18 cellular contexts compared by ENCODE assay signal in the genomic region with DNA sequence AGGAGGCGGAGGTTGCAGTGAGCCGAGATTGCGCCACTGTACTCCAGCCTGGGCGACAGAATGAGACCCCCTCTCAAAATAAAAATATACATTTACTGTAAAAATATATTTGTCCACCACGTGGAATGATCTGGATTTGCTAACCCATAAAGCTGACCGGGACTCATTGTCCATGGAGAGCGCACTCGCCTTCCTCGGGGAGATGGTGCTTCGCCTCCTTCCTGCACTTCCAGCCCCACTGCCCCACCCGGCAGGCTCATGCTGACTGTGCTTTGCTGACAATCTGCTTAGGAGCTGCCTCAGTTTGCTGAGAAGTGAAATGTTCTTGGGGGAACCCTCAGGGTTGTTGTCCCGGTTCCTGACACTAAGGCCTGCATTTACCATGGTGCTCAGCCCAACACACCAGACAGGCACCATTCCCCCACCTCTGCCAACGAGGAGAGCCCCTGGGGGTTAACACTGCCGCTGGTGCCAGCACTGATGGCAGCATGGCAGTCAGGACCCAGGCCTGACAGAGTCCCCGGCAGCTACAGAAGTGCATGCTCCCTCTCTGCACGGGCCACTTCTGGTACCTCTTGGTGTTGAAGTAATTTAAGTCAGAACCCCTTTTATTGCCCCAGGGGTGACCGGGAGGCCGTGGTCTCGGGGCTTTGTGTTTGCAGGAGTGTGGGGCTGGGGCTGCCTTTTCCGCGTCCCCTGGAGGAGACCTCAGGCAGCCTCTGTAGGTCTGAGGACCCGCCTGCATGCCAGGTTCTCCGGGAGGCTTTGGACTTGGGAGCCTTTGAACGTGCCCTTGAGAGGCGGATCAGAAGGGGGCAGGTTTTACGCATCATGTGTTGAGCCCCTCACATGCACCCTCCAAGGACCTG. TPM values are rescaled to one million over a fixed set of nuclear protein-coding genes. Genes with fewer than 3 reads are reported as not detected.
A peak's percentile ranks its signal among the peaks of the same experiment; 100 is the strongest.
DNase-seq lines count a peak whose midpoint lies in the region; ATAC-seq and TF ChIP-seq lines count a peak whose summit lies in the region.
"Had no signal": no experiment of that assay in that cellular context is flagged by ENCODE, and none has a peak within 500 bp of the region (broad histone marks: within the 10 kb centered on the region; RNA-seq: fewer than 3 reads in every experiment).

No MANE protein-coding gene starts in this region.

- peak overlapping the region; percentile 54 for H3K4me3 Mint-ChIP-seq in activated naive CD4-positive, alpha-beta T cell treated with anti-CD3 and anti-CD28 coated beads for 36 hours
- H3K4me3 Mint-ChIP-seq in WTC11, result peak overlapping the region; percentile 33
- peak overlapping the region; percentile 60 to 64 for H3K4me3 Mint-ChIP-seq in stimulated activated naive B cell treated with anti-CD40 and anti-IgM and Interleukin-4, amounts not matched to agents 10 μg/mL and 1 μg/mL and 100 μg/mL, for 72 hours

- no peak for TF ChIP-seq CTCF in WTC11 (IDR thresholded peaks at IDR 0.05)

- no peaks in the 10 kb centered on the region for H3K27me3 Mint-ChIP-seq in activated naive CD4-positive, alpha-beta T cell treated with anti-CD3 and anti-CD28 coated beads for 36 hours (ENCODE audit: low read depth)
- H3K27me3 Mint-ChIP-seq in WTC11 (ENCODE audit: low read depth), result no peaks in the 10 kb centered on the region
- H3K27me3 Mint-ChIP-seq in stimulated activated naive B cell treated with anti-CD40 and anti-IgM and Interleukin-4, amounts not matched to agents 10 μg/mL and 1 μg/mL and 100 μg/mL, for 72 hours, result no peaks in the 10 kb centered on the region

- no peak overlapping the region for H3K27ac Mint-ChIP-seq in activated naive CD4-positive, alpha-beta T cell treated with anti-CD3 and anti-CD28 coated beads for 36 hours
- H3K27ac Mint-ChIP-seq in WTC11, result no peak overlapping the region
- H3K27ac Mint-ChIP-seq in stimulated activated naive B cell treated with anti-CD40 and anti-IgM and Interleukin-4, amounts not matched to agents 10 μg/mL and 1 μg/mL and 100 μg/mL, for 72 hours, result peak overlapping the region; percentile 67
- H3K27ac Mint-ChIP-seq: HFFc6 had no signal

- intact Hi-C loops in activated naive CD4-positive, alpha-beta T cell treated with anti-CD3 and anti-CD28 coated beads for 36 hours (cut with micrococcal nuclease), result no loop called here
- intact Hi-C loops in left ventricle myocardium superior (cut with micrococcal nuclease), result no loop called here

- H3K4me1 Mint-ChIP-seq in activated naive CD4-positive, alpha-beta T cell treated with anti-CD3 and anti-CD28 coated beads for 36 hours (ENCODE audit: low read depth), result peaks cover 28% of the 10 kb centered on the region
- peaks cover 7% of the 10 kb centered on the region for H3K4me1 Mint-ChIP-seq in WTC11
- H3K4me1 Mint-ChIP-seq in stimulated activated naive B cell treated with anti-CD40 and anti-IgM and Interleukin-4, amounts not matched to agents 10 μg/mL and 1 μg/mL and 100 μg/mL, for 72 hours, result peaks cover 14 to 38% of the 10 kb centered on the region in 2 donors

- no peak for DNase-seq in activated naive CD4-positive, alpha-beta T cell treated with anti-CD3 and anti-CD28 coated beads for 36 hours
- no peak for DNase-seq in activated naive CD4-positive, alpha-beta T cell treated with Interleukin-2 at 50 U/mL for 16 hours
- no peak for DNase-seq in WTC11 (ENCODE audit: low spot score)
- peak; percentile 19 for DNase-seq in left ventricle myocardium superior
- DNase-seq in stimulated activated naive B cell treated with anti-CD40 and anti-IgM and Interleukin-4, amounts not matched to agents 10 μg/mL and 1 μg/mL and 100 μg/mL, for 72 hours, result no peak
- DNase-seq in activated T-cell treated with anti-CD3 and anti-CD28 coated beads, Interleukin-2, amount 50 U/mL, for 48 hours, result no peak
- DNase-seq: ACHN, HFFc6, hippocampal formation, MG63, NCI-H1930, T1000 had no signal

- ATAC-seq in WTC11, result no peak
- ATAC-seq in left ventricle myocardium superior, result no peak
- no peak for ATAC-seq in stimulated activated naive B cell treated with anti-CD40 and anti-IgM and Interleukin-4, amounts not matched to agents 10 μg/mL and 1 μg/mL and 100 μg/mL, for 72 hours (replicated peaks)
- ATAC-seq in SK-N-SH treated with all-trans-retinoic acid at 6 μM for 48 hours, result no peak
- ATAC-seq in HG02938 (IDR thresholded peaks at IDR 0.05; ENCODE audit: unreplicated experiment), result no peak
- ATAC-seq: left lung had no signal

- H3K9me3 Mint-ChIP-seq in activated naive CD4-positive, alpha-beta T cell treated with anti-CD3 and anti-CD28 coated beads for 36 hours, result no peaks in the 10 kb centered on the region
- no peaks in the 10 kb centered on the region for H3K9me3 Mint-ChIP-seq in WTC11
- H3K9me3 Mint-ChIP-seq in stimulated activated naive B cell treated with anti-CD40 and anti-IgM and Interleukin-4, amounts not matched to agents 10 μg/mL and 1 μg/mL and 100 μg/mL, for 72 hours, result no peaks in the 10 kb centered on the region
- H3K9me3 Mint-ChIP-seq: HFFc6 had no signal

- CTCF ChIA-PET in activated naive CD4-positive, alpha-beta T cell treated with anti-CD3 and anti-CD28 coated beads for 36 hours (lab: Charles Lee), result interaction anchor here (1.4 kb wide), 1 partner anchor 80 kb away, joined by 3 read pairs; the partner anchor contains the start of gene MAPK8IP3
- CTCF ChIA-PET in WTC11 (lab: Charles Lee), result no interaction called here

- POLR2A ChIA-PET in WTC11 (lab: Charles Lee), result interaction anchor here (0.6 kb wide), 1 partner anchor 812 kb away, joined by 3 read pairs; no protein-coding TSS in a partner anchor

- no peaks in the 10 kb centered on the region for H3K36me3 Mint-ChIP-seq in activated naive CD4-positive, alpha-beta T cell treated with anti-CD3 and anti-CD28 coated beads for 36 hours (ENCODE audit: low read depth)
- H3K36me3 Mint-ChIP-seq in WTC11, result peaks cover 5% of the 10 kb centered on the region
- H3K36me3 Mint-ChIP-seq in stimulated activated naive B cell treated with anti-CD40 and anti-IgM and Interleukin-4, amounts not matched to agents 10 μg/mL and 1 μg/mL and 100 μg/mL, for 72 hours, result peaks cover 18 to 20% of the 10 kb centered on the region in 2 donors

TF ChIP-seq in WTC11, 78 proteins besides CTCF, POLR2A, EP300 and RAD21 (continues in another document):
- TF ChIP-seq ZNF396 (CRISPR knock-in tag; IDR thresholded peaks at IDR 0.05; ENCODE audit: borderline replicate concordance), result no peak

TF ChIP-seq in SK-N-SH treated with all-trans-retinoic acid at 6 μM for 48 hours, 23 proteins besides CTCF, POLR2A, EP300 and RAD21 (continues in another document):
- no peak for TF ChIP-seq RARB (CRISPR knock-in tag; IDR thresholded peaks at IDR 0.05)
- TF ChIP-seq, protein P1, sequence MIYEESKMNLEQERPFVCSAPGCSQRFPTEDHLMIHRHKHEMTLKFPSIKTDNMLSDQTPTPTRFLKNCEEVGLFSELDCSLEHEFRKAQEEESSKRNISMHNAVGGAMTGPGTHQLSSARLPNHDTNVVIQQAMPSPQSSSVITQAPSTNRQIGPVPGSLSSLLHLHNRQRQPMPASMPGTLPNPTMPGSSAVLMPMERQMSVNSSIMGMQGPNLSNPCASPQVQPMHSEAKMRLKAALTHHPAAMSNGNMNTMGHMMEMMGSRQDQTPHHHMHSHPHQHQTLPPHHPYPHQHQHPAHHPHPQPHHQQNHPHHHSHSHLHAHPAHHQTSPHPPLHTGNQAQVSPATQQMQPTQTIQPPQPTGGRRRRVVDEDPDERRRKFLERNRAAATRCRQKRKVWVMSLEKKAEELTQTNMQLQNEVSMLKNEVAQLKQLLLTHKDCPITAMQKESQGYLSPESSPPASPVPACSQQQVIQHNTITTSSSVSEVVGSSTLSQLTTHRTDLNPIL (CRISPR knock-in tag; IDR thresholded peaks at IDR 0.05; ENCODE audit: low read depth), result no peak
- TF ChIP-seq, protein P2, sequence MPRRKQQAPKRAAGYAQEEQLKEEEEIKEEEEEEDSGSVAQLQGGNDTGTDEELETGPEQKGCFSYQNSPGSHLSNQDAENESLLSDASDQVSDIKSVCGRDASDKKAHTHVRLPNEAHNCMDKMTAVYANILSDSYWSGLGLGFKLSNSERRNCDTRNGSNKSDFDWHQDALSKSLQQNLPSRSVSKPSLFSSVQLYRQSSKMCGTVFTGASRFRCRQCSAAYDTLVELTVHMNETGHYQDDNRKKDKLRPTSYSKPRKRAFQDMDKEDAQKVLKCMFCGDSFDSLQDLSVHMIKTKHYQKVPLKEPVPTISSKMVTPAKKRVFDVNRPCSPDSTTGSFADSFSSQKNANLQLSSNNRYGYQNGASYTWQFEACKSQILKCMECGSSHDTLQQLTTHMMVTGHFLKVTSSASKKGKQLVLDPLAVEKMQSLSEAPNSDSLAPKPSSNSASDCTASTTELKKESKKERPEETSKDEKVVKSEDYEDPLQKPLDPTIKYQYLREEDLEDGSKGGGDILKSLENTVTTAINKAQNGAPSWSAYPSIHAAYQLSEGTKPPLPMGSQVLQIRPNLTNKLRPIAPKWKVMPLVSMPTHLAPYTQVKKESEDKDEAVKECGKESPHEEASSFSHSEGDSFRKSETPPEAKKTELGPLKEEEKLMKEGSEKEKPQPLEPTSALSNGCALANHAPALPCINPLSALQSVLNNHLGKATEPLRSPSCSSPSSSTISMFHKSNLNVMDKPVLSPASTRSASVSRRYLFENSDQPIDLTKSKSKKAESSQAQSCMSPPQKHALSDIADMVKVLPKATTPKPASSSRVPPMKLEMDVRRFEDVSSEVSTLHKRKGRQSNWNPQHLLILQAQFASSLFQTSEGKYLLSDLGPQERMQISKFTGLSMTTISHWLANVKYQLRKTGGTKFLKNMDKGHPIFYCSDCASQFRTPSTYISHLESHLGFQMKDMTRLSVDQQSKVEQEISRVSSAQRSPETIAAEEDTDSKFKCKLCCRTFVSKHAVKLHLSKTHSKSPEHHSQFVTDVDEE (CRISPR knock-in tag; IDR thresholded peaks at IDR 0.05), result no peak

RNA-seq across cellular contexts. Expression of gene NUBP2, which starts 2.5 kb away (rescaled TPM):
- 10 to 100 TPM; 37.9 to 42.4 TPM for total RNA-seq in activated naive CD4-positive, alpha-beta T cell treated with anti-CD3 and anti-CD28 coated beads for 36 hours
- total RNA-seq in WTC11 (2021) (76.4 to 89.2 TPM (median 77.6 TPM) in 3 replicates), left ventricle myocardium superior (36.6 TPM)

RNA-seq across cellular contexts. Expression of gene SPSB3, which starts 2.8 kb away (rescaled TPM):
- total RNA-seq in activated naive CD4-positive, alpha-beta T cell treated with anti-CD3 and anti-CD28 coated beads for 36 hours, result 10 to 100 TPM; 14.0 to 17.0 TPM
- total RNA-seq in WTC11 (2021), result 27.2 to 32.8 TPM (median 28.4 TPM) in 3 replicates
- 40.8 TPM for total RNA-seq in left ventricle myocardium superior

RNA-seq across cellular contexts. Expression of gene IGFALS, which starts 8.3 kb away (rescaled TPM):
- not detected for total RNA-seq in activated naive CD4-positive, alpha-beta T cell treated with anti-CD3 and anti-CD28 coated beads for 36 hours
- total RNA-seq in WTC11 (2021) (not detected in 3 replicates), left ventricle myocardium superior (not detected)
- total RNA-seq: fibroblast of lung, HFFc6, RPMI7951, skeletal muscle tissue had no signal

RNA-seq across cellular contexts. Expression of gene MRPS34, which starts 12.3 kb away (rescaled TPM):
- total RNA-seq in activated naive CD4-positive, alpha-beta T cell treated with anti-CD3 and anti-CD28 coated beads for 36 hours, result 100 to 1,000 TPM; 122 to 138 TPM
- total RNA-seq in WTC11 (2021), result 258 to 262 TPM (median 261 TPM) in 3 replicates
- total RNA-seq in left ventricle myocardium superior, result 85.9 TPM

RNA-seq across cellular contexts. Expression of gene EME2, which starts 12.6 kb away (rescaled TPM):
- total RNA-seq in activated naive CD4-positive, alpha-beta T cell treated with anti-CD3 and anti-CD28 coated beads for 36 hours, result 1 to 10 TPM; 7.7 to 7.8 TPM
- total RNA-seq in WTC11 (2021), result 23.2 to 30.8 TPM (median 25.7 TPM) in 3 replicates
- 8.1 TPM for total RNA-seq in left ventricle myocardium superior
